ENCODE assay signal across 7 cellular contexts in genomic region chr1:120158086-120158485, GRCh38. TPM values are rescaled to one million over a fixed set of nuclear protein-coding genes. Genes with fewer than 3 reads are reported as not detected.
DNase-seq lines count a peak whose midpoint lies in the region; ATAC-seq, FAIRE-seq and TF ChIP-seq lines count a peak whose summit lies in the region.
"Not testable (repeated sequence)": the region's sequence is repeated elsewhere in the genome, so short reads cannot be mapped to it uniquely, and the experiment has no call there.

No MANE protein-coding gene starts in this region.

- H3K9ac ChIP-seq in GM23248: not testable (repeated sequence)

- H3K4me3 ChIP-seq in GM23248; brain microvascular endothelial cell (ENCODE audit: low read depth, low read length); right cardiac atrium (ENCODE audit: low read length); lung; pancreas; upper lobe of left lung: not testable (repeated sequence)

- ATAC-seq in Right ventricle myocardium superior (ENCODE audit: poor library complexity): peak; percentile 90
- ATAC-seq in right cardiac atrium: peak; percentile 85 to 88
- peak; percentile 72 for ATAC-seq in lung (ENCODE audit: insufficient read depth, low FRiP score)
- ATAC-seq in pancreas: peak in 3 of 4 donors; percentile 56 to 77 (median 62)
- ATAC-seq in upper lobe of left lung (ENCODE audit: low FRiP score in 2 of 2): peak; percentile 82 to 93

- not testable (repeated sequence) for TF ChIP-seq EP300 in upper lobe of left lung (IDR thresholded peaks at IDR 0.05)

- H3K4me2 ChIP-seq in GM23248 (ENCODE audit: unreplicated experiment): not testable (repeated sequence)

- H3K36me3 ChIP-seq in GM23248 (ENCODE audit: low read depth) (peaks cover 12% of the 10 kb centered on the region), upper lobe of left lung (peaks cover 0 to 23% (median 1%) of the 10 kb centered on the region in 4 donors)
- not testable (repeated sequence) for H3K36me3 ChIP-seq in brain microvascular endothelial cell (replicated peaks); lung (ENCODE audit: control insufficient read depth in 2 of 2, insufficient read depth in 2 of 2, low read length in 2 of 2); pancreas

- H3K27me3 ChIP-seq in GM23248 (replicated peaks; ENCODE audit: insufficient read depth); brain microvascular endothelial cell (replicated peaks); right cardiac atrium (ENCODE audit: control insufficient read depth, insufficient read depth); lung (ENCODE audit: control insufficient read depth, insufficient read depth); pancreas; upper lobe of left lung: not testable (repeated sequence)

- peaks cover 18% of the 10 kb centered on the region; the same call in 1 of the 2 replicates for H3K4me1 ChIP-seq in GM23248 (ENCODE audit: insufficient read depth)
- H3K4me1 ChIP-seq in right cardiac atrium (ENCODE audit: control insufficient read depth, insufficient read depth, low read length); lung (ENCODE audit: control insufficient read depth in 2 of 2, insufficient read depth in 2 of 2, low read length in 2 of 2); pancreas; upper lobe of left lung: not testable (repeated sequence)

- not testable (repeated sequence) for H4K20me1 ChIP-seq in GM23248 (ENCODE audit: insufficient read depth)

- in situ Hi-C loops in GM23248 (cut with MboI); brain microvascular endothelial cell (cut with HindIII; ENCODE audit: low pct_ligation_motif_present, low sequenced_read_pairs): not testable (repeated sequence)

- H3K27ac ChIP-seq in GM23248: peak overlapping the region; percentile 86; the same call in 1 of the 2 replicates
- not testable (repeated sequence) for H3K27ac ChIP-seq in brain microvascular endothelial cell; right cardiac atrium (ENCODE audit: low read length); lung (ENCODE audit: low read depth in 1 of 2, low read length in 1 of 2); pancreas; upper lobe of left lung

- DNase-seq in GM23248; Right ventricle myocardium superior; right cardiac atrium; lung (ENCODE audit: low spot score); pancreas; upper lobe of left lung: not testable (repeated sequence)
- DNase-seq in brain microvascular endothelial cell: peak; percentile 66

- intact Hi-C loops in Right ventricle myocardium superior (cut with DNase I); right cardiac atrium (cut with DNase I); pancreas (cut with DNase I): not testable (repeated sequence)

- H3F3A ChIP-seq in GM23248 (ENCODE audit: insufficient read depth): not testable (repeated sequence)

- TF ChIP-seq POLR2A in upper lobe of left lung (IDR thresholded peaks at IDR 0.05): not testable (repeated sequence)

- not testable (repeated sequence) for H2AFZ ChIP-seq in GM23248

- WGBS in GM23248 (ENCODE audit: low coverage in 1 of 2, low lambda C conversion rate in 2 of 2, missing lambda C conversion rate in 2 of 2), 2 experiments: 6% methylated on average over 2 of the region's 4 CpGs; no CpG with 5 or more reads in 1 of the 2 experiments
- WGBS in right cardiac atrium: 22% methylated on average over 2 of the region's 4 CpGs
- WGBS in lung, 2 donors: 20 to 39% methylated on average over 1 to 2 of the region's 4 CpGs
- 50 to 70% methylated on average over 1 to 2 of the region's 4 CpGs for WGBS in pancreas, 2 donors
- WGBS in upper lobe of left lung, 2 donors: 20% methylated on average over 1 of the region's 4 CpGs; no CpG with 5 or more reads in 1 of the 2 donors

- not testable (repeated sequence) for H3K9me2 ChIP-seq in GM23248 (ENCODE audit: insufficient read depth)

- H3K9me3 ChIP-seq in GM23248 (ENCODE audit: low read depth); right cardiac atrium (ENCODE audit: control insufficient read depth, low read length); lung (ENCODE audit: control insufficient read depth in 2 of 2, insufficient read depth in 1 of 2, low read length in 1 of 2); pancreas; upper lobe of left lung: not testable (repeated sequence)

- TF ChIP-seq CTCF in brain microvascular endothelial cell (IDR thresholded peaks at IDR 0.05; ENCODE audit: low read depth, low read length, missing control alignments); lung (IDR thresholded peaks at IDR 0.05; ENCODE audit: control extremely low read depth, extremely low read depth); pancreas (IDR thresholded peaks at IDR 0.05); upper lobe of left lung (IDR thresholded peaks at IDR 0.05): not testable (repeated sequence)

- FAIRE-seq in pancreas (lab: Jason Lieb, UNC): not testable (repeated sequence)

- H3K79me2 ChIP-seq in GM23248 (ENCODE audit: insufficient read depth): not testable (repeated sequence)

RNA-seq across cellular contexts. Expression of gene SEC22B, which starts 18.2 kb away (rescaled TPM):
- 62.1 and 68.1 TPM in 2 replicates for total RNA-seq in GM23248 (2014; rRNA removed; shearing (Covaris generic))
- 101 TPM in 2 replicates for polyA plus RNA-seq in GM23248 (2016; fragmentation: Nextera tagmentation; extraction: Ambion mirVana)
- 12.4 TPM for total RNA-seq in Right ventricle myocardium superior
- 10 to 100 TPM; 16.4 to 23.6 (median 21.1) TPM for total RNA-seq in right cardiac atrium
- 14.9 TPM for polyA plus RNA-seq in right cardiac atrium
- total RNA-seq in lung: 10 to 100 TPM; 27.0 to 50.8 TPM
- 10 to 100 TPM; 20.6 to 24.4 TPM for polyA plus RNA-seq in lung
- total RNA-seq in pancreas: 10 to 100 TPM; 12.0 to 18.0 (median 15.2) TPM
- 10 to 100 TPM; 11.6 to 17.8 TPM for polyA plus RNA-seq in pancreas
- total RNA-seq in upper lobe of left lung: 10 to 100 TPM; 12.3 to 41.0 (median 24.9) TPM
